13 cellular contexts compared by ENCODE assay signal in the genomic region with DNA sequence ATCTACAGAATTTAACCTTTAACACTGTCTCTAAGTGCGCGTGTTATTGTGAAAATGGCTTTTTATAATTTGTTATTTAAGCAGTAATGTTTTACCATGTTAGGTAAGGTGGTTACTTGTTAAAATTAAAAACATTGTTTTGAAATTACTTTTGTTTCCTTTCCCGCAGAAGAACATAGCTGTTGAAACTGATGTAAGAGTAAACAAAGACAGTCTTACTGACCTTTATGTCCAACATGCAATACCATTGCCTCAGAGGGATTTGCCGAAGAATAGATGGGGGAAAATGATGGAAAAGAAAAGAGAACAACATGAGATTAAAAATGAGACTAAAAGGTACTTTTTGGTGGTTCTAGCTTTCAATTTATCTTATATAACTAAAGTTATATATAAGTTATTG. TPM values are rescaled to one million over a fixed set of nuclear protein-coding genes. Genes with fewer than 3 reads are reported as not detected.
A peak's percentile ranks its signal among the peaks of the same experiment; 100 is the strongest.
DNase-seq lines count a peak whose midpoint lies in the region; ATAC-seq and TF ChIP-seq lines count a peak whose summit lies in the region.
"Had no signal": no experiment of that assay in that cellular context is flagged by ENCODE, and none has a peak within 500 bp of the region (broad histone marks: within the 10 kb centered on the region; RNA-seq: fewer than 3 reads in every experiment).

No MANE protein-coding gene starts in this region.

- no peak for TF ChIP-seq RAD21 in liver (IDR thresholded peaks at IDR 0.05)

- H3K9ac ChIP-seq in liver (ENCODE audit: low read depth in 1 of 2, low read length in 2 of 2): no peak overlapping the region

- no peaks in the 10 kb centered on the region for H3K9me3 Mint-ChIP-seq in stimulated activated naive CD8-positive, alpha-beta T cell treated with anti-CD3 and anti-CD28 coated beads, Interleukin-15, Interleukin-2, amounts not matched to agents 100 ng/mL and 50 ng/mL, for 24 hours
- no peaks in the 10 kb centered on the region for H3K9me3 Mint-ChIP-seq in activated CD4-positive, alpha-beta memory T cell treated with anti-CD3 and anti-CD28 coated beads, Interleukin-2, amount 10 ng/mL, durations not matched to agents 7 days and 5 days
- peaks cover 8% of the 10 kb centered on the region for H3K9me3 Mint-ChIP-seq in glutamatergic neuron (ENCODE audit: unreplicated experiment)

- H3K27me3 Mint-ChIP-seq in stimulated activated naive CD8-positive, alpha-beta T cell treated with anti-CD3 and anti-CD28 coated beads, Interleukin-15, Interleukin-2, amounts not matched to agents 100 ng/mL and 50 ng/mL, for 24 hours: no peaks in the 10 kb centered on the region
- no peaks in the 10 kb centered on the region for H3K27me3 Mint-ChIP-seq in activated CD4-positive, alpha-beta memory T cell treated with anti-CD3 and anti-CD28 coated beads, Interleukin-2, amount 10 ng/mL, durations not matched to agents 7 days and 5 days
- peaks cover 8% of the 10 kb centered on the region for H3K27me3 Mint-ChIP-seq in glutamatergic neuron (ENCODE audit: unreplicated experiment)

- peak overlapping the region in 1 of 3 donors; percentile 4 for H3K4me3 ChIP-seq in liver (ENCODE audit: low read depth in 1 of 3, low read length in 3 of 3)

- no peak overlapping the region for H3K27ac Mint-ChIP-seq in stimulated activated naive CD8-positive, alpha-beta T cell treated with anti-CD3 and anti-CD28 coated beads, Interleukin-15, Interleukin-2, amounts not matched to agents 100 ng/mL and 50 ng/mL, for 24 hours
- peak overlapping the region; percentile 38 for H3K27ac Mint-ChIP-seq in activated CD4-positive, alpha-beta memory T cell treated with anti-CD3 and anti-CD28 coated beads, Interleukin-2, amount 10 ng/mL, durations not matched to agents 7 days and 5 days
- H3K27ac Mint-ChIP-seq in glutamatergic neuron (ENCODE audit: unreplicated experiment): no peak overlapping the region

- 57% methylated on average over 4 of the region's 4 CpGs for WGBS in liver

- H3K9me3 ChIP-seq in liver (ENCODE audit: control insufficient read depth in 4 of 4, low read length in 3 of 4): no peaks in the 10 kb centered on the region

- POLR2A ChIA-PET in activated CD4-positive, alpha-beta memory T cell treated with anti-CD3 and anti-CD28 coated beads, Interleukin-2, amount 10 ng/mL, durations not matched to agents 7 days and 5 days (lab: Charles Lee): interaction anchor here (1.4 to 3.5 kb wide), 2 partner anchors 9 to 11 kb away, joined by 5 to 18 read pairs; no protein-coding TSS in a partner anchor

- H3K4me1 Mint-ChIP-seq in stimulated activated naive CD8-positive, alpha-beta T cell treated with anti-CD3 and anti-CD28 coated beads, Interleukin-15, Interleukin-2, amounts not matched to agents 100 ng/mL and 50 ng/mL, for 24 hours (ENCODE audit: low read depth): peaks cover 41% of the 10 kb centered on the region
- peaks cover 42% of the 10 kb centered on the region for H3K4me1 Mint-ChIP-seq in activated CD4-positive, alpha-beta memory T cell treated with anti-CD3 and anti-CD28 coated beads, Interleukin-2, amount 10 ng/mL, durations not matched to agents 7 days and 5 days
- H3K4me1 Mint-ChIP-seq in glutamatergic neuron (ENCODE audit: low read depth, unreplicated experiment): peaks cover 2% of the 10 kb centered on the region

- H3K27ac ChIP-seq in liver (ENCODE audit: low read depth in 1 of 2, low read length in 2 of 2): peak overlapping the region in 1 of 2 donors; percentile 1
- H3K27ac ChIP-seq: dorsolateral prefrontal cortex had no signal

- ATAC-seq in stimulated activated naive CD8-positive, alpha-beta T cell treated with anti-CD3 and anti-CD28 coated beads, Interleukin-15, Interleukin-2, amounts not matched to agents 100 U/mL and 50 U/mL, for 24 hours: no peak
- ATAC-seq in HG03159 (IDR thresholded peaks at IDR 0.05; ENCODE audit: unreplicated experiment): no peak
- no peak for ATAC-seq in HG03442 (IDR thresholded peaks at IDR 0.05; ENCODE audit: unreplicated experiment)
- ATAC-seq: left cardiac atrium had no signal

- peaks cover 2 to 24% (median 22%) of the 10 kb centered on the region in 4 donors for H3K4me1 ChIP-seq in liver (ENCODE audit: control insufficient read depth in 4 of 4, insufficient read depth in 4 of 4, low read length in 3 of 4)

- H3K36me3 Mint-ChIP-seq in stimulated activated naive CD8-positive, alpha-beta T cell treated with anti-CD3 and anti-CD28 coated beads, Interleukin-15, Interleukin-2, amounts not matched to agents 100 ng/mL and 50 ng/mL, for 24 hours (ENCODE audit: low read depth): peaks cover 57% of the 10 kb centered on the region
- peaks cover 43% of the 10 kb centered on the region for H3K36me3 Mint-ChIP-seq in activated CD4-positive, alpha-beta memory T cell treated with anti-CD3 and anti-CD28 coated beads, Interleukin-2, amount 10 ng/mL, durations not matched to agents 7 days and 5 days (ENCODE audit: low read depth)
- no peaks in the 10 kb centered on the region for H3K36me3 Mint-ChIP-seq in glutamatergic neuron (ENCODE audit: unreplicated experiment)

- H3K27me3 ChIP-seq in liver (ENCODE audit: control insufficient read depth in 4 of 4, insufficient read depth in 4 of 4, low read length in 3 of 4): no peaks in the 10 kb centered on the region
- H3K27me3 ChIP-seq: dorsolateral prefrontal cortex had no signal

- CTCF ChIA-PET in activated CD4-positive, alpha-beta memory T cell treated with anti-CD3 and anti-CD28 coated beads, Interleukin-2, amount 10 ng/mL, durations not matched to agents 7 days and 5 days (lab: Charles Lee): interaction anchor here (1.1 to 1.3 kb wide), 2 partner anchors 8 to 51 kb away, joined by 3 to 4 read pairs; no protein-coding TSS in a partner anchor

- TF ChIP-seq CTCF in liver (IDR thresholded peaks at IDR 0.05; ENCODE audit: low read depth, low read length, missing input control) (no peak), glutamatergic neuron (IDR thresholded peaks at IDR 0.05; ENCODE audit: partially characterized antibody, unreplicated experiment) (no peak)

- H3K36me3 ChIP-seq in liver (ENCODE audit: control insufficient read depth in 4 of 4, insufficient read depth in 3 of 4, low read depth in 1 of 4, low read length in 3 of 4): peaks cover 3 to 32% (median 25%) of the 10 kb centered on the region in 4 donors

- no peak for DNase-seq in stimulated activated naive CD8-positive, alpha-beta T cell treated with anti-CD3 and anti-CD28 coated beads, Interleukin-15, Interleukin-2, amounts not matched to agents 100 U/mL and 50 U/mL, for 24 hours
- no peak for DNase-seq in activated CD4-positive, alpha-beta memory T cell treated with anti-CD3 and anti-CD28 coated beads, Interleukin-2, amount 10 ng/mL, durations not matched to agents 7 days and 5 days
- no peak for DNase-seq in glutamatergic neuron
- DNase-seq in stimulated activated naive CD4-positive, alpha-beta T cell treated with Interleukin-2 at 50 U/mL for 16 hours (lab: John Stamatoyannopoulos, UW): no peak
- DNase-seq: aorta, dorsolateral prefrontal cortex, left cardiac atrium, NCI-H2029, SW 1271 had no signal

- H3K4me3 Mint-ChIP-seq in stimulated activated naive CD8-positive, alpha-beta T cell treated with anti-CD3 and anti-CD28 coated beads, Interleukin-15, Interleukin-2, amounts not matched to agents 100 ng/mL and 50 ng/mL, for 24 hours: peak overlapping the region; percentile 98
- H3K4me3 Mint-ChIP-seq in activated CD4-positive, alpha-beta memory T cell treated with anti-CD3 and anti-CD28 coated beads, Interleukin-2, amount 10 ng/mL, durations not matched to agents 7 days and 5 days: peak overlapping the region; percentile 42
- no peak overlapping the region for H3K4me3 Mint-ChIP-seq in glutamatergic neuron (ENCODE audit: unreplicated experiment)

TF ChIP-seq in liver, 16 proteins besides CTCF, POLR2A, EP300 and RAD21:
- peak in 1 of 2 donors; percentile 10 for TF ChIP-seq JUND (IDR thresholded peaks at IDR 0.05)
- peak; percentile 13 for TF ChIP-seq ZBTB33 (IDR thresholded peaks at IDR 0.05)
- peak; percentile 8 for TF ChIP-seq SP1 (IDR thresholded peaks at IDR 0.05)
- TF ChIP-seq HNF4A (conservative IDR thresholded peaks at IDR 0.05): peak; percentile 48 to 56
- peak; percentile 25 for TF ChIP-seq FOXA1 (IDR thresholded peaks at IDR 0.05)
- TF ChIP-seq, protein P1, sequence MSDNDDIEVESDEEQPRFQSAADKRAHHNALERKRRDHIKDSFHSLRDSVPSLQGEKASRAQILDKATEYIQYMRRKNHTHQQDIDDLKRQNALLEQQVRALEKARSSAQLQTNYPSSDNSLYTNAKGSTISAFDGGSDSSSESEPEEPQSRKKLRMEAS (IDR thresholded peaks at IDR 0.05): peak; percentile 10
- TF ChIP-seq HNF4G (IDR thresholded peaks at IDR 0.05): no peak
- TF ChIP-seq TAF1 (conservative IDR thresholded peaks at IDR 0.05): no peak
- no peak for TF ChIP-seq NR2F2 (IDR thresholded peaks at IDR 0.05)
- TF ChIP-seq FOXA2 (IDR thresholded peaks at IDR 0.05): peak; percentile 36
- peak in 1 of 2 donors; percentile 32 for TF ChIP-seq RXRA (IDR thresholded peaks at IDR 0.05)
TF ChIP-seq in liver: peak in this region for 8.

RNA-seq across cellular contexts. Expression of gene C2orf49, which starts 2.1 kb away (rescaled TPM):
- 10 to 100 TPM; 22.0 to 23.5 TPM for total RNA-seq in activated CD4-positive, alpha-beta memory T cell treated with anti-CD3 and anti-CD28 coated beads, Interleukin-2, amount 10 ng/mL, durations not matched to agents 7 days and 5 days
- 1 to 10 TPM; 8.2 TPM for total RNA-seq in liver
- polyA plus RNA-seq in liver: 1 to 10 TPM; 3.3 to 8.1 TPM
- 10.7 TPM for total RNA-seq in glutamatergic neuron (ENCODE audit: unreplicated experiment)

RNA-seq across cellular contexts. Expression of gene TGFBRAP1, which starts 9.9 kb away (rescaled TPM):
- total RNA-seq in activated CD4-positive, alpha-beta memory T cell treated with anti-CD3 and anti-CD28 coated beads, Interleukin-2, amount 10 ng/mL, durations not matched to agents 7 days and 5 days: 10 to 100 TPM; 15.9 to 17.0 TPM
- 10 to 100 TPM in 1 of 2 donors, 1 to 10 TPM in 1; 9.8 to 10.4 TPM for total RNA-seq in liver
- 1 to 10 TPM; 1.8 to 3.7 TPM for polyA plus RNA-seq in liver
- total RNA-seq in glutamatergic neuron (ENCODE audit: unreplicated experiment): 14.9 TPM

RNA-seq across cellular contexts. Expression of gene FHL2, which starts 59.4 kb away (rescaled TPM):
- total RNA-seq in activated CD4-positive, alpha-beta memory T cell treated with anti-CD3 and anti-CD28 coated beads, Interleukin-2, amount 10 ng/mL, durations not matched to agents 7 days and 5 days: 1 to 10 TPM; 3.0 to 3.1 TPM
- total RNA-seq in liver: 1 to 10 TPM; 4.7 to 8.3 TPM
- polyA plus RNA-seq in liver: 1 to 10 TPM; 3.9 to 9.0 TPM
- total RNA-seq in glutamatergic neuron (ENCODE audit: unreplicated experiment): 3.2 TPM
